Comparison of ENCODE assay signal across 1 cellular context in genomic region chr1:45340816-45341215, GRCh38.
TF ChIP-seq lines count a peak whose summit lies in the region.

No MANE protein-coding gene starts in this region.

TF ChIP-seq in K562, 482 proteins besides CTCF, POLR2A, EP300 and RAD21 (continued from another document and continues in another):
- 0 out of 2 replicates have a peak, but pooled peaks have one; percentile 13 for TF ChIP-seq NR2C1 (IDR thresholded peaks at IDR 0.05)
- no peak for TF ChIP-seq NR2C1 (tag; IDR thresholded peaks at IDR 0.05)
- TF ChIP-seq HES1 (IDR thresholded peaks at IDR 0.05; ENCODE audit: low read depth) = 0 out of 2 replicates have a peak, but pooled peaks have one; percentile 3
- peak; percentile 25; the same call in 1 of the 2 replicates for TF ChIP-seq USF2 (CRISPR knock-in tag; IDR thresholded peaks at IDR 0.05)
- TF ChIP-seq CREB1 (IDR thresholded peaks at IDR 0.05) = no peak
- TF ChIP-seq CREB1 (CRISPR knock-in tag; IDR thresholded peaks at IDR 0.05) = peak; percentile 60; the same call in 1 of the 2 replicates
- TF ChIP-seq SAP30 (IDR thresholded peaks at IDR 0.05; ENCODE audit: borderline replicate concordance, insufficient read depth, low read depth, low read length, poor library complexity, severe bottlenecking) = peak; percentile 53
- no peak for TF ChIP-seq CCAR2 (IDR thresholded peaks at IDR 0.05; ENCODE audit: low read depth, low read length)
- 0 out of 2 replicates have a peak, but pooled peaks have one; percentile 13 for TF ChIP-seq ELF2 (CRISPR knock-in tag; IDR thresholded peaks at IDR 0.05)
- 0 out of 2 replicates have a peak, but pooled peaks have one; percentile 66 for TF ChIP-seq KAT7 (CRISPR knock-in tag; IDR thresholded peaks at IDR 0.05; ENCODE audit: borderline replicate concordance)
- 0 out of 2 replicates have a peak, but pooled peaks have one; percentile 37 for TF ChIP-seq TFAP4 (CRISPR knock-in tag; IDR thresholded peaks at IDR 0.05; ENCODE audit: borderline replicate concordance)
- TF ChIP-seq POLR2B (IDR thresholded peaks at IDR 0.05; ENCODE audit: low read depth, partially characterized antibody) = peak; percentile 10
- peak; percentile 21; the same call in 1 of the 2 replicates for TF ChIP-seq HLTF (IDR thresholded peaks at IDR 0.05)
- TF ChIP-seq MEIS2 (IDR thresholded peaks at IDR 0.05; ENCODE audit: partially characterized antibody) = peak; percentile 47
- no peak for TF ChIP-seq SNIP1 (IDR thresholded peaks at IDR 0.05; ENCODE audit: low read depth)
- no peak for TF ChIP-seq RBM25 (IDR thresholded peaks at IDR 0.05; ENCODE audit: low read depth, low read length, severe bottlenecking)
- peak in 1 of 3 experiments; percentile 34 for TF ChIP-seq YY1 (IDR thresholded peaks at IDR 0.05; ENCODE audit: borderline replicate concordance in 1 of 3, control insufficient read depth in 1 of 3, extremely low read depth in 1 of 3, insufficient read depth in 3 of 3, insufficient read length in 1 of 3, insufficient replicate concordance in 2 of 3, low read depth in 1 of 3, low read length in 2 of 3)
- peak; percentile 48; the same call in 1 of the 2 replicates for TF ChIP-seq MGA (IDR thresholded peaks at IDR 0.05)
- TF ChIP-seq E4F1 (CRISPR knock-in tag; IDR thresholded peaks at IDR 0.05; ENCODE audit: borderline replicate concordance) = no peak
- no peak for TF ChIP-seq TRIM24 (IDR thresholded peaks at IDR 0.05)
- TF ChIP-seq FOXK2 (conservative IDR thresholded peaks at IDR 0.05 in 1 of 2, IDR thresholded peaks at IDR 0.05 in 1 of 2; ENCODE audit: low read depth in 2 of 2) = 0 out of 4 replicates have a peak, but pooled peaks of 1 of the 2 experiments have one; percentile 22
- no peak for TF ChIP-seq ZNF282 (CRISPR knock-in tag; IDR thresholded peaks at IDR 0.05)
- peak in 1 of 2 experiments; percentile 52; a peak in 1 of 4 replicates for TF ChIP-seq RCOR1 (IDR thresholded peaks at IDR 0.05; ENCODE audit: borderline replicate concordance in 1 of 2, low read depth in 2 of 2, low read length in 2 of 2)
- TF ChIP-seq ZNF592 (IDR thresholded peaks at IDR 0.05) = 0 out of 2 replicates have a peak, but pooled peaks have one; percentile 39
- TF ChIP-seq POLR2G (IDR thresholded peaks at IDR 0.05; ENCODE audit: low read depth, low read length) = no peak
- peak; percentile 48; the same call in 1 of the 2 replicates for TF ChIP-seq LCOR (CRISPR knock-in tag; IDR thresholded peaks at IDR 0.05)
- peak; percentile 53; the same call in 1 of the 2 replicates for TF ChIP-seq PKNOX1 (IDR thresholded peaks at IDR 0.05)
- TF ChIP-seq KAT8 (IDR thresholded peaks at IDR 0.05; ENCODE audit: low read depth) = peak; percentile 42; the same call in 1 of the 2 replicates
